ENCODE assay signal across 35 cellular contexts in genomic region chr1:228756457-228756856, GRCh38. TPM values are rescaled to one million over a fixed set of nuclear protein-coding genes. Genes with fewer than 3 reads are reported as not detected.
A peak's percentile ranks its signal among the peaks of the same experiment; 100 is the strongest.
DNase-seq lines count a peak whose midpoint lies in the region; ATAC-seq and TF ChIP-seq lines count a peak whose summit lies in the region.
"Had no signal": no experiment of that assay in that cellular context is flagged by ENCODE, and none has a peak within 500 bp of the region (broad histone marks: within the 10 kb centered on the region; RNA-seq: fewer than 3 reads in every experiment).

No MANE protein-coding gene starts in this region.

- no peak overlapping the region for H4K5ac ChIP-seq in mesendoderm (ENCODE audit: low read length)

- H3K4me3 ChIP-seq in HEK293 (ENCODE audit: low read depth, low read length), result no peak overlapping the region
- H3K4me3 ChIP-seq in mesendoderm (ENCODE audit: low read length), result no peak overlapping the region
- H3K4me3 ChIP-seq: A549; BLaER1; BLaER1 treated with 17β-estradiol and CSF1 and Interleukin-3, amounts not matched to agents 10 nM and 100 nM had no signal

- H3K23ac ChIP-seq in mesendoderm (ENCODE audit: low read length), result no peak overlapping the region

- no peak overlapping the region for H4K8ac ChIP-seq in mesendoderm (ENCODE audit: low read depth, low read length)

- H3K36me3 ChIP-seq in HEK293 (ENCODE audit: control insufficient read depth in 2 of 2, insufficient read depth in 1 of 2, low read length in 2 of 2) (no peaks in the 10 kb centered on the region), mesendoderm (ENCODE audit: control insufficient read depth, insufficient read depth, low read length) (no peaks in the 10 kb centered on the region)
- H3K36me3 ChIP-seq: BE2C; BLaER1; BLaER1 treated with 17β-estradiol and CSF1 and Interleukin-3, amounts not matched to agents 10 nM and 100 nM had no signal

- peaks cover 8% of the 10 kb centered on the region for H3K36me3 Mint-ChIP-seq in activated CD8-positive, alpha-beta memory T cell treated with anti-CD3 and anti-CD28 coated beads, Interleukin-2, amount 10 ng/mL, durations not matched to agents 7 days and 5 days
- H3K36me3 Mint-ChIP-seq: CD4-positive, alpha-beta memory T cell; CD4-positive, CD25-positive, alpha-beta regulatory T cell; CD8-positive, alpha-beta T cell had no signal

- H3K27me3 ChIP-seq in mesendoderm (ENCODE audit: insufficient read depth, low read length, poor library complexity), result no peaks in the 10 kb centered on the region
- H3K27me3 ChIP-seq: BE2C; BLaER1; BLaER1 treated with 17β-estradiol and CSF1 and Interleukin-3, amounts not matched to agents 10 nM and 100 nM had no signal

- peaks cover 15% of the 10 kb centered on the region for H3K4me1 ChIP-seq in HEK293 (ENCODE audit: control insufficient read depth, insufficient read depth, low read length)
- no peaks in the 10 kb centered on the region for H3K4me1 ChIP-seq in mesendoderm (ENCODE audit: control insufficient read depth, low read depth, low read length)
- H3K4me1 ChIP-seq: A549, Caco-2 had no signal

- no peak overlapping the region for H2BK15ac ChIP-seq in mesendoderm (replicated peaks; ENCODE audit: low read depth)

- no CpG with 5 or more reads among the region's 5 CpGs for WGBS in mesendoderm (ENCODE audit: extremely low coverage, insufficient coverage, low lambda C conversion rate)

- peaks cover 34% of the 10 kb centered on the region for H3K4me1 Mint-ChIP-seq in activated CD8-positive, alpha-beta memory T cell treated with anti-CD3 and anti-CD28 coated beads, Interleukin-2, amount 10 ng/mL, durations not matched to agents 7 days and 5 days

- H2BK120ac ChIP-seq in mesendoderm (ENCODE audit: low read depth, low read length), result no peak overlapping the region

- no peaks in the 10 kb centered on the region for H3K79me1 ChIP-seq in mesendoderm (ENCODE audit: low read length)

- H3K27ac ChIP-seq in HEK293 (ENCODE audit: extremely low read depth, low read depth, low read length) (no peak overlapping the region), mesendoderm (ENCODE audit: low read depth, low read length) (no peak overlapping the region)
- H3K27ac ChIP-seq: 22Rv1; A549; BLaER1; BLaER1 treated with 17β-estradiol and CSF1 and Interleukin-3, amounts not matched to agents 10 nM and 100 nM; C4-2B had no signal

- H3K4me2 ChIP-seq in mesendoderm (ENCODE audit: low read length), result no peak overlapping the region
- H3K4me2 ChIP-seq: A549; BLaER1; BLaER1 treated with 17β-estradiol and CSF1 and Interleukin-3, amounts not matched to agents 10 nM and 100 nM had no signal

- no peak overlapping the region for H2AK5ac ChIP-seq in mesendoderm (ENCODE audit: low read length)

- H2BK5ac ChIP-seq in mesendoderm (ENCODE audit: low read length), result no peak overlapping the region

- peaks cover 6% of the 10 kb centered on the region for H3K9me3 Mint-ChIP-seq in activated CD8-positive, alpha-beta memory T cell treated with anti-CD3 and anti-CD28 coated beads, Interleukin-2, amount 10 ng/mL, durations not matched to agents 7 days and 5 days (ENCODE audit: low read depth)
- H3K9me3 Mint-ChIP-seq: CD4-positive, alpha-beta T cell had no signal

- no peak for ATAC-seq in activated CD8-positive, alpha-beta memory T cell treated with anti-CD3 and anti-CD28 coated beads, Interleukin-2, amount 10 ng/mL, durations not matched to agents 7 days and 5 days
- ATAC-seq in GM21423 (IDR thresholded peaks at IDR 0.05; ENCODE audit: unreplicated experiment), result no peak
- no peak for ATAC-seq in HG02588 (IDR thresholded peaks at IDR 0.05; ENCODE audit: unreplicated experiment)
- ATAC-seq in GM19463 (IDR thresholded peaks at IDR 0.05; ENCODE audit: unreplicated experiment), result no peak
- ATAC-seq: A549; CD8-positive, alpha-beta T cell had no signal

- no peak for TF ChIP-seq CTCF in HEK293 (tag by site-specific recombination; IDR thresholded peaks at IDR 0.05)

- POLR2A ChIA-PET in HEK293 (lab: Yijun Ruan, JAX), result interaction anchor here (0.7 kb wide), 1 partner anchor 25 kb away, joined by 3 read pairs; no protein-coding TSS in a partner anchor

- H3K4ac ChIP-seq in mesendoderm (ENCODE audit: low read depth, low read length), result no peak overlapping the region

- H3K79me2 ChIP-seq in mesendoderm (ENCODE audit: control insufficient read depth, insufficient read depth, low read length), result no peaks in the 10 kb centered on the region

- no peak overlapping the region for H3K9ac ChIP-seq in mesendoderm (ENCODE audit: low read length)
- H3K9ac ChIP-seq: BLaER1; BLaER1 treated with 17β-estradiol and CSF1 and Interleukin-3, amounts not matched to agents 10 nM and 100 nM had no signal

- peaks cover 74% of the 10 kb centered on the region for H3K27me3 Mint-ChIP-seq in activated CD8-positive, alpha-beta memory T cell treated with anti-CD3 and anti-CD28 coated beads, Interleukin-2, amount 10 ng/mL, durations not matched to agents 7 days and 5 days

- CTCF ChIA-PET in activated CD8-positive, alpha-beta memory T cell treated with anti-CD3 and anti-CD28 coated beads, Interleukin-2, amount 10 ng/mL, durations not matched to agents 7 days and 5 days (lab: Charles Lee), result interaction anchor here (1.2 kb wide), 1 partner anchor 108 kb away, joined by 3 read pairs; no protein-coding TSS in a partner anchor
- CTCF ChIA-PET in HEK293 (lab: Yijun Ruan, JAX), result no interaction called here

- no peak overlapping the region for H3K4me3 Mint-ChIP-seq in activated CD8-positive, alpha-beta memory T cell treated with anti-CD3 and anti-CD28 coated beads, Interleukin-2, amount 10 ng/mL, durations not matched to agents 7 days and 5 days
- H3K4me3 Mint-ChIP-seq: B cell; CD4-positive, alpha-beta memory T cell; CD4-positive, alpha-beta T cell; CD4-positive, CD25-positive, alpha-beta regulatory T cell; CD8-positive, alpha-beta memory T cell; CD8-positive, alpha-beta T cell had no signal

- no peak for DNase-seq in activated CD8-positive, alpha-beta memory T cell treated with anti-CD3 and anti-CD28 coated beads, Interleukin-2, amount 10 ng/mL, durations not matched to agents 7 days and 5 days
- no peak for DNase-seq in activated CD8-positive, alpha-beta memory T cell treated with anti-CD3 and anti-CD28 coated beads, Interleukin-2, amount 50 U/mL, for 48 hours
- DNase-seq in mesendoderm (peak; percentile 50), retina (peak; percentile 29)
- DNase-seq: 8988T; ACHN; AML-193; BE2C; C1 segment of cervical spinal cord; Caco-2; Calu3; CD4-positive, alpha-beta memory T cell; CD4-positive, alpha-beta T cell; CD4-positive, CD25-positive, alpha-beta regulatory T cell; CD8-positive, alpha-beta memory T cell; CD8-positive, alpha-beta T cell; COR-L47; DMS 273 treated with DMSO at 0.1 percent for 48 hours; DMS153; DMS53; DMS79; DMS79 treated with DMSO at 0.1 percent for 48 hours; DND-41; EL had no signal

- no peak overlapping the region for H3K18ac ChIP-seq in mesendoderm (ENCODE audit: low read length)

- H3K27ac Mint-ChIP-seq in activated CD8-positive, alpha-beta memory T cell treated with anti-CD3 and anti-CD28 coated beads, Interleukin-2, amount 10 ng/mL, durations not matched to agents 7 days and 5 days, result peak overlapping the region; percentile 5
- H3K27ac Mint-ChIP-seq: B cell; CD14-positive monocyte; CD4-positive, alpha-beta memory T cell; CD4-positive, alpha-beta T cell; CD4-positive, CD25-positive, alpha-beta regulatory T cell; CD8-positive, alpha-beta T cell had no signal

- no peaks in the 10 kb centered on the region for H3K9me3 ChIP-seq in HEK293 (ENCODE audit: control insufficient read depth, insufficient read depth, low read depth, low read length)
- H3K9me3 ChIP-seq: A549, BE2C, BLaER1, Caco-2 had no signal

- no peak overlapping the region for H3K56ac ChIP-seq in mesendoderm (ENCODE audit: low read length)

TF ChIP-seq in HEK293, 187 proteins besides CTCF, POLR2A, EP300 and RAD21 (continues in another document):
- TF ChIP-seq ZNF596 (tag by site-specific recombination; IDR thresholded peaks at IDR 0.05) (no peak), ZFHX2 (tag by site-specific recombination; conservative IDR thresholded peaks at IDR 0.05) (peak; percentile 24; the same call in 1 of the 2 replicates), ZBTB44 (tag by site-specific recombination; IDR thresholded peaks at IDR 0.05) (peak; percentile 60; the same call in 1 of the 2 replicates), GFI1B (tag by site-specific recombination; IDR thresholded peaks at IDR 0.05) (peak; percentile 25; the same call in 1 of the 2 replicates), IKZF3 (tag by site-specific recombination; IDR thresholded peaks at IDR 0.05) (peak; percentile 55), ZNF18 (tag by site-specific recombination; IDR thresholded peaks at IDR 0.05) (peak; percentile 11; the same call in 1 of the 2 replicates), ZIC2 (tag by site-specific recombination; IDR thresholded peaks at IDR 0.05) (peak; percentile 90)

RNA-seq across cellular contexts. Expression of gene RHOU, which starts 21.2 kb away (rescaled TPM):
- 1 to 10 TPM in 1 of 2 experiments, under 1 TPM in 1; 0.61 to 4.5 TPM for total RNA-seq in activated CD8-positive, alpha-beta memory T cell treated with anti-CD3 and anti-CD28 coated beads, Interleukin-2, amount 10 ng/mL, durations not matched to agents 7 days and 5 days
- 4.1 TPM for polyA plus RNA-seq in mesendoderm (2013, experiment 1 of 2)
- polyA plus RNA-seq in mesendoderm (2013, experiment 2 of 2), result 4.4 TPM
- total RNA-seq: B cell had no signal

Comparison
In these comparisons a context has a peak if more than half of its experiments do, and no peak if none do; other contexts are left out.
1. DNase-seq: peak in mesendoderm (single experiment) and retina (single experiment); none in activated CD8-positive, alpha-beta memory T cell treated with anti-CD3 and anti-CD28 coated beads, Interleukin-2, amount 10 ng/mL, durations not matched to agents 7 days and 5 days (single experiment) and activated CD8-positive, alpha-beta memory T cell treated with anti-CD3 and anti-CD28 coated beads, Interleukin-2, amount 50 U/mL, for 48 hours (single experiment).